In genomic region chr11:83195176-83195531, GRCh38 we compare ENCODE assay signal across 8 cellular contexts. TPM values are rescaled to one million over a fixed set of nuclear protein-coding genes. Genes with fewer than 3 reads are reported as not detected.
DNase-seq lines count a peak whose midpoint lies in the region; ATAC-seq, FAIRE-seq and TF ChIP-seq lines count a peak whose summit lies in the region.

No MANE protein-coding gene starts in this region.

- H3K27me3 Mint-ChIP-seq in osteocyte (ENCODE audit: unreplicated experiment) = no peaks in the 10 kb centered on the region

- no peak for TF ChIP-seq CTCF in osteocyte (IDR thresholded peaks at IDR 0.05)
- TF ChIP-seq CTCF in pancreas (IDR thresholded peaks at IDR 0.05) = no peak

- H3K4me3 Mint-ChIP-seq in osteocyte (ENCODE audit: unreplicated experiment) = peak overlapping the region; percentile 98

- peak overlapping the region; percentile 84 for H3K4me3 ChIP-seq in effector memory CD4-positive, alpha-beta T cell (ENCODE audit: insufficient read depth, low read depth, low read length, poor library complexity, severe bottlenecking)
- peak overlapping the region in 2 of 4 donors; percentile 67 to 87 for H3K4me3 ChIP-seq in pancreas

- FAIRE-seq in pancreas (lab: Jason Lieb, UNC) = no peak

- peak overlapping the region; percentile 98 for H3K27ac Mint-ChIP-seq in osteocyte (ENCODE audit: unreplicated experiment)

- ATAC-seq in HG03565 (IDR thresholded peaks at IDR 0.05; ENCODE audit: unreplicated experiment) (no peak), GM21529 (IDR thresholded peaks at IDR 0.05; ENCODE audit: unreplicated experiment) (no peak), pancreas (no peak)

- intact Hi-C loops in pancreas (cut with DNase I) = no loop called here

- no peaks in the 10 kb centered on the region for H3K9me3 Mint-ChIP-seq in osteocyte (ENCODE audit: unreplicated experiment)

- H3K27me3 ChIP-seq in effector memory CD4-positive, alpha-beta T cell (replicated peaks; ENCODE audit: control insufficient read depth, insufficient read depth, low read length, poor library complexity, severe bottlenecking) = no peaks in the 10 kb centered on the region
- H3K27me3 ChIP-seq in pancreas = no peaks in the 10 kb centered on the region

- DNase-seq in EH (ENCODE audit: low read depth) (peak; percentile 22), NAMALWA (ENCODE audit: low spot score) (peak; percentile 60), osteocyte (ENCODE audit: extremely low spot score, unreplicated experiment) (no peak), pancreas (no peak)
- no peak for DNase-seq in effector memory CD4-positive, alpha-beta T cell
- no peak for DNase-seq in stimulated activated CD4-positive, alpha-beta T cell treated with anti-CD3 and anti-CD28 coated beads, Interleukin-4, amount 100 ng/mL, for 1 hour

- H3K4me1 Mint-ChIP-seq in osteocyte (ENCODE audit: unreplicated experiment) = peaks cover 36% of the 10 kb centered on the region

- H3K36me3 ChIP-seq in effector memory CD4-positive, alpha-beta T cell (ENCODE audit: control insufficient read depth, insufficient read depth, low read length) = peaks cover 15% of the 10 kb centered on the region
- H3K36me3 ChIP-seq in pancreas = peaks cover 0 to 15% (median 0%) of the 10 kb centered on the region in 3 donors

- WGBS in pancreas, 2 donors = 28 to 44% methylated on average over 6 of the region's 6 CpGs

- peaks cover 17% of the 10 kb centered on the region for H3K36me3 Mint-ChIP-seq in osteocyte (ENCODE audit: unreplicated experiment)

- H3K27ac ChIP-seq in effector memory CD4-positive, alpha-beta T cell (ENCODE audit: insufficient read depth, low read length, poor library complexity, severe bottlenecking) = peak overlapping the region; percentile 97
- H3K27ac ChIP-seq in pancreas = peak overlapping the region in 2 of 4 donors; percentile 87 to 91

- H3K9me3 ChIP-seq in effector memory CD4-positive, alpha-beta T cell (ENCODE audit: control insufficient read depth, low read length) = no peaks in the 10 kb centered on the region
- no peaks in the 10 kb centered on the region for H3K9me3 ChIP-seq in pancreas

- H3K4me1 ChIP-seq in effector memory CD4-positive, alpha-beta T cell (ENCODE audit: control insufficient read depth, insufficient read depth, low read length, poor library complexity, severe bottlenecking) = peaks cover 18% of the 10 kb centered on the region
- peaks cover 8 to 24% (median 18%) of the 10 kb centered on the region in 3 donors for H3K4me1 ChIP-seq in pancreas

RNA-seq across cellular contexts. Expression of gene ANKRD42, which starts 1.6 kb away (rescaled TPM):
- total RNA-seq in osteocyte = 8.8 and 9.8 TPM in 2 replicates
- total RNA-seq in pancreas = 1 to 10 TPM; 4.1 to 8.1 (median 5.3) TPM
- polyA plus RNA-seq in pancreas = 1 to 10 TPM; 3.5 to 5.4 TPM

RNA-seq across cellular contexts. Expression of gene PCF11, which starts 38.2 kb away (rescaled TPM):
- total RNA-seq in osteocyte (56.0 and 66.6 TPM in 2 replicates), pancreas (10 to 100 TPM; 18.4 to 34.3 (median 25.3) TPM)
- 10 to 100 TPM; 23.5 to 31.2 TPM for polyA plus RNA-seq in pancreas

Comparison
In these comparisons a context has a peak if more than half of its experiments do, and no peak if none do; other contexts are left out.
1. DNase-seq: peak in EH (single experiment) and NAMALWA (single experiment); none in effector memory CD4-positive, alpha-beta T cell (0 of 3), osteocyte (single experiment), stimulated activated CD4-positive, alpha-beta T cell treated with anti-CD3 and anti-CD28 coated beads, Interleukin-4, amount 100 ng/mL, for 1 hour (single experiment) and pancreas (0 of 6).